ENCODE assay signal across 1 cellular context in the genomic region with DNA sequence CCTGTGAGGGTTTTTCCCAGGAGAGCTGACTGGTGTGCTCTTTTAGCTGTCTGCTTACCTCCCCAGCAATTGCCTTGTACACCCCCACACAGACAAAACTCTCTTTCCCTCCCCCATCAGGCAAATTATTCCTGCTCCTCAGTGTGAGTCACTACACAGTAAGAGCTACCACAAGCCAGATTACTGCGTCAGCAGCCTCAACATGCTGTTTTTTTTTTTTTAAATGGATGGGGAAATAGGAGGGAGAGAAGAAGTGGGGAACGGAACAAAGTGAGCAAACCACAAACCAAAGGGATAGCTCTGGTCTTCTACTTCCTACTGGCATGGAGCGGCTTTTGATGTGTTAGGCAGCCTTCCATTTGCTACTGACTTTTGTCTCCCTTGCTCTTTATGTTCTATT.
A peak's percentile ranks its signal among the peaks of the same experiment; 100 is the strongest.
TF ChIP-seq lines count a peak whose summit lies in the region.

No MANE protein-coding gene starts in this region.

TF ChIP-seq in HCT116, 20 proteins besides CTCF, POLR2A, EP300 and RAD21 (continued from another document):
- peak; percentile 47; the same call in 1 of the 2 replicates for TF ChIP-seq FOSL1 (IDR thresholded peaks at IDR 0.05; ENCODE audit: low read depth)
